In the genomic region with DNA sequence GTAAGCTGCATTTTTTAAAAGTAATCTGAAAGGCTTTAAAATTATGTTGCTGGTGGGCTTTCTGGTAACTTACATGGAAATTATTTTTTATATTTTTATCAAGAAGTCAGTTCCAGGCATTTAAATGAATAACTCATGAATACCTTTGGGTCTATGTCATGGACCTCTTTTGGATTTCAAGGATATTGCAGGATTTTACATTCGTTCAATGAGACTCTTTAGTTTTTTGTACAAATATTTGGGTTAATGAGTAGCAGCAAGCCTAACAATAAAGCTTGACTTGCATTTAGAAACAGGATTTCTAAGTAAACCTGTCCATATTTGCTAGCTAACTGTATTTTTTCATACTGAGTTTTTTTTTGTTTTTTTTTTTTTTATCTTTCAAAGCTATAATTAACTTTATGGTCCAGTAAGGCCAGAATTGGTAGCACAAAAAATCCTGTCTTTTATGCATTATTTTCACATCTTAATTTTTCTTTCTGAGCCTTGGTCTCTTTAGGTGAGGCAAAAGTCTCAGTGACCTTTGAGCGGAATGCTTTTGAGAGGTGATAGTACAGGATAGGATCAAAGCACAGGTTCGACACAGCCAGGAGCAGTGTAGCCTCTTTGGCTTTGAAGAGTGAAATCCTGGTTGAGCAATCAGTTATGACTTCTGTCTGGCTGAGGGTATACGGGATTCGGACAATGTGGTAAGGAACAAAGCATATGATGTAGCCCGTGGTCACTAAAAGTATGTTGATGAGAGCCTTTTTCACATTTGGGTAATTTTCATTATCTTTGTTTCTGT, we compare ENCODE assay signal across 1 cellular context.
A peak's percentile ranks its signal among the peaks of the same experiment; 100 is the strongest.
TF ChIP-seq lines count a peak whose summit lies in the region.

No MANE protein-coding gene starts in this region.

TF ChIP-seq in HepG2, 621 proteins besides CTCF, POLR2A, EP300 and RAD21 (continued from another document and continues in another):
- TF ChIP-seq, protein P1, sequence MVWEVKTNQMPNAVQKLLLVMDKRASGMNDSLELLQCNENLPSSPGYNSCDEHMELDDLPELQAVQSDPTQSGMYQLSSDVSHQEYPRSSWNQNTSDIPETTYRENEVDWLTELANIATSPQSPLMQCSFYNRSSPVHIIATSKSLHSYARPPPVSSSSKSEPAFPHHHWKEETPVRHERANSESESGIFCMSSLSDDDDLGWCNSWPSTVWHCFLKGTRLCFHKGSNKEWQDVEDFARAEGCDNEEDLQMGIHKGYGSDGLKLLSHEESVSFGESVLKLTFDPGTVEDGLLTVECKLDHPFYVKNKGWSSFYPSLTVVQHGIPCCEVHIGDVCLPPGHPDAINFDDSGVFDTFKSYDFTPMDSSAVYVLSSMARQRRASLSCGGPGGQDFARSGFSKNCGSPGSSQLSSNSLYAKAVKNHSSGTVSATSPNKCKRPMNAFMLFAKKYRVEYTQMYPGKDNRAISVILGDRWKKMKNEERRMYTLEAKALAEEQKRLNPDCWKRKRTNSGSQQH (CRISPR knock-in tag; IDR thresholded peaks at IDR 0.05; ENCODE audit: low read depth): peak; percentile 36; the same call in 1 of the 2 replicates
- TF ChIP-seq ZNF567 (CRISPR knock-in tag; IDR thresholded peaks at IDR 0.05; ENCODE audit: borderline replicate concordance) (no peak), ZMYM4 (CRISPR knock-in tag; IDR thresholded peaks at IDR 0.05) (peak; percentile 93), NCOA5 (CRISPR knock-in tag; IDR thresholded peaks at IDR 0.05) (no peak), ISX (CRISPR knock-in tag; conservative IDR thresholded peaks at IDR 0.05) (no peak), FOXO4 (CRISPR knock-in tag; conservative IDR thresholded peaks at IDR 0.05) (no peak), FLYWCH1 (CRISPR knock-in tag; IDR thresholded peaks at IDR 0.05) (no peak), SKI (IDR thresholded peaks at IDR 0.05; ENCODE audit: partially characterized antibody) (peak; percentile 92), MXI1 (IDR thresholded peaks at IDR 0.05; ENCODE audit: borderline replicate concordance, low read depth, low read length) (no peak), ARNTL (CRISPR knock-in tag; IDR thresholded peaks at IDR 0.05) (peak; percentile 38; the same call in 1 of the 2 replicates), ZNF101 (CRISPR knock-in tag; IDR thresholded peaks at IDR 0.05; ENCODE audit: borderline replicate concordance, low read depth) (no peak), PATZ1 (CRISPR knock-in tag; IDR thresholded peaks at IDR 0.05) (peak; percentile 44; the same call in 1 of the 2 replicates), ASH2L (IDR thresholded peaks at IDR 0.05; ENCODE audit: insufficient read length, low read depth, low read length) (peak; percentile 100), SMARCC2 (IDR thresholded peaks at IDR 0.05) (0 out of 2 replicates have a peak, but pooled peaks have one; percentile 17), SETDB1 (CRISPR knock-in tag; IDR thresholded peaks at IDR 0.05; ENCODE audit: borderline replicate concordance) (no peak), ZNF747 (CRISPR knock-in tag; IDR thresholded peaks at IDR 0.05; ENCODE audit: borderline replicate concordance) (peak; percentile 61; the same call in 1 of the 2 replicates), ZHX1 (CRISPR knock-in tag; IDR thresholded peaks at IDR 0.05; ENCODE audit: low read depth) (peak; percentile 77; the same call in 1 of the 2 replicates), MAF1 (CRISPR knock-in tag; IDR thresholded peaks at IDR 0.05; ENCODE audit: borderline replicate concordance) (no peak), KDM6A (CRISPR knock-in tag; IDR thresholded peaks at IDR 0.05; ENCODE audit: low read depth) (peak; percentile 99), NFKBIZ (CRISPR knock-in tag; IDR thresholded peaks at IDR 0.05) (peak; percentile 85), SIX1 (CRISPR knock-in tag; IDR thresholded peaks at IDR 0.05; ENCODE audit: borderline replicate concordance) (peak; percentile 73), RFXAP (CRISPR knock-in tag; IDR thresholded peaks at IDR 0.05; ENCODE audit: borderline replicate concordance) (0 out of 2 replicates have a peak, but pooled peaks have one; percentile 28), ARID3A (IDR thresholded peaks at IDR 0.05; ENCODE audit: low read depth, low read length) (peak; percentile 66), ZNF761 (CRISPR knock-in tag; conservative IDR thresholded peaks at IDR 0.05) (no peak), ZNF746 (CRISPR knock-in tag; IDR thresholded peaks at IDR 0.05) (0 out of 2 replicates have a peak, but pooled peaks have one; percentile 49), SRSF1 (optimal IDR thresholded peaks at IDR 0.05; ENCODE audit: low read depth, low read length) (no peak), ZNF816 (CRISPR knock-in tag; IDR thresholded peaks at IDR 0.05; ENCODE audit: borderline replicate concordance) (0 out of 2 replicates have a peak, but pooled peaks have one; percentile 52), SIN3A (IDR thresholded peaks at IDR 0.05; ENCODE audit: borderline replicate concordance, low read depth, low read length) (no peak), PHF21A (CRISPR knock-in tag; IDR thresholded peaks at IDR 0.05) (peak; percentile 89), SRY (CRISPR knock-in tag; IDR thresholded peaks at IDR 0.05) (no peak), NR2C2 (CRISPR knock-in tag; IDR thresholded peaks at IDR 0.05; ENCODE audit: borderline replicate concordance) (peak; percentile 50; the same call in 1 of the 2 replicates), KAT8 (CRISPR knock-in tag; IDR thresholded peaks at IDR 0.05) (peak; percentile 70; the same call in 1 of the 2 replicates), SOX6 (IDR thresholded peaks at IDR 0.05) (no peak), SOX6 (CRISPR knock-in tag; IDR thresholded peaks at IDR 0.05) (peak; percentile 99), ATF6 (CRISPR knock-in tag; conservative IDR thresholded peaks at IDR 0.05) (no peak), SP1 (IDR thresholded peaks at IDR 0.05) (no peak), SP1 (CRISPR knock-in tag; IDR thresholded peaks at IDR 0.05) (no peak), ZSCAN25 (CRISPR knock-in tag; IDR thresholded peaks at IDR 0.05) (peak; percentile 30; the same call in 1 of the 2 replicates), CREB1 (IDR thresholded peaks at IDR 0.05) (no peak), CREB1 (CRISPR knock-in tag; IDR thresholded peaks at IDR 0.05) (peak; percentile 77), KDM3A (CRISPR knock-in tag; IDR thresholded peaks at IDR 0.05; ENCODE audit: low read depth) (peak; percentile 80; the same call in 1 of the 2 replicates), ZNF160 (CRISPR knock-in tag; IDR thresholded peaks at IDR 0.05) (no peak), ZNF788 (CRISPR knock-in tag; IDR thresholded peaks at IDR 0.05; ENCODE audit: borderline replicate concordance) (peak; percentile 75; the same call in 1 of the 2 replicates), GTF2F1 (IDR thresholded peaks at IDR 0.05; ENCODE audit: low read length) (no peak), KDM2A (CRISPR knock-in tag; IDR thresholded peaks at IDR 0.05; ENCODE audit: borderline replicate concordance, low read depth) (peak; percentile 45; the same call in 1 of the 2 replicates), ZNF12 (CRISPR knock-in tag; IDR thresholded peaks at IDR 0.05) (peak; percentile 83; the same call in 1 of the 2 replicates), TBX2 (CRISPR knock-in tag; IDR thresholded peaks at IDR 0.05; ENCODE audit: borderline replicate concordance) (peak; percentile 97)
- TF ChIP-seq, protein P2, sequence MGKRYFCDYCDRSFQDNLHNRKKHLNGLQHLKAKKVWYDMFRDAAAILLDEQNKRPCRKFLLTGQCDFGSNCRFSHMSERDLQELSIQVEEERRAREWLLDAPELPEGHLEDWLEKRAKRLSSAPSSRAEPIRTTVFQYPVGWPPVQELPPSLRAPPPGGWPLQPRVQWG (CRISPR knock-in tag; IDR thresholded peaks at IDR 0.05; ENCODE audit: borderline replicate concordance, low read depth): no peak
- TF ChIP-seq, protein P3, sequence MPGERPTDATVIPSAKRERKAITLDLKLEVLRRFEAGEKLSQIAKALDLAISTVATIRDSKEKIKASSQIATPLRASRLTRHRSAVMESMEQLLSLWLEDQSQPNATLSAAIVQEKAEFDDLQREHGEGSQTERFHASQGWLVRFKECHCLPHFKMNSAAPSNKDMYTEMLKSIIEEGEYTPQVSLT (CRISPR knock-in tag; IDR thresholded peaks at IDR 0.05; ENCODE audit: borderline replicate concordance, low read depth): no peak
- TF ChIP-seq, protein P4, sequence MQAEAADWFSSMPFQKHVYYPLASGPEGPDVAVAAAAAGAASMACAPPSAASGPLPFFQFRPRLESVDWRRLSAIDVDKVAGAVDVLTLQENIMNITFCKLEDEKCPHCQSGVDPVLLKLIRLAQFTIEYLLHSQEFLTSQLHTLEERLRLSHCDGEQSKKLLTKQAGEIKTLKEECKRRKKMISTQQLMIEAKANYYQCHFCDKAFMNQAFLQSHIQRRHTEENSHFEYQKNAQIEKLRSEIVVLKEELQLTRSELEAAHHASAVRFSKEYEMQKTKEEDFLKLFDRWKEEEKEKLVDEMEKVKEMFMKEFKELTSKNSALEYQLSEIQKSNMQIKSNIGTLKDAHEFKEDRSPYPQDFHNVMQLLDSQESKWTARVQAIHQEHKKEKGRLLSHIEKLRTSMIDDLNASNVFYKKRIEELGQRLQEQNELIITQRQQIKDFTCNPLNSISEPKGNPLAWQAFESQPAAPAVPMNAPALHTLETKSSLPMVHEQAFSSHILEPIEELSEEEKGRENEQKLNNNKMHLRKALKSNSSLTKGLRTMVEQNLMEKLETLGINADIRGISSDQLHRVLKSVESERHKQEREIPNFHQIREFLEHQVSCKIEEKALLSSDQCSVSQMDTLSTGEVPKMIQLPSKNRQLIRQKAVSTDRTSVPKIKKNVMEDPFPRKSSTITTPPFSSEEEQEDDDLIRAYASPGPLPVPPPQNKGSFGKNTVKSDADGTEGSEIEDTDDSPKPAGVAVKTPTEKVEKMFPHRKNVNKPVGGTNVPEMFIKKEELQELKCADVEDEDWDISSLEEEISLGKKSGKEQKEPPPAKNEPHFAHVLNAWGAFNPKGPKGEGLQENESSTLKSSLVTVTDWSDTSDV (CRISPR knock-in tag; IDR thresholded peaks at IDR 0.05): no peak
